Comparison of ENCODE assay signal across 16 cellular contexts in the genomic region with DNA sequence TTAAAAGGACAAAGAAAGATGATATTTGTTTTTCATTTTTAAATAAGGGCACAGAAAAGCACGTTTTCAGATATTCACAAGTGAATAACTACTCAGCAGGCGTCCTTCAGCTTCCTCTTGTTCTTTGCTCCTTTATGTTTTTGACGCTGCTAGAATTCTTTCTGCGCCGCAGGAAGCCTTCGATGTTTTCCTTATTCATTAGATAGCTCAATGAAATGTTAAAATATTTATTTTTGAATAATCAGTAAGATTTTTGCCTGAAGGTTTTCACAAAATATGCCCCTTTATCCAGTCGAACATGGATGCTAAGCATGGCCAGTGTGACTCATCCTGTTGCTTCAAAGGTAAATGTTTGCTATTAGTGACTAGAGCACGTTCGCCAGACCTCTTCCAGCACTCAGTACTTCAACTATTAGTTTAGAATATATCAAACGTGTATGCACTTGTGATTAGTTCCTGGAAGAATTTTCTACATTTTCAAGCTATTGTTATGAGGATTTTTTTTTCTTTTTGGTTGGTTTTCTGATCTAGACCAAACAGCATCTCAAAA. TPM values are rescaled to one million over a fixed set of nuclear protein-coding genes. Genes with fewer than 3 reads are reported as not detected.
A peak's percentile ranks its signal among the peaks of the same experiment; 100 is the strongest.
DNase-seq lines count a peak whose midpoint lies in the region; FAIRE-seq and TF ChIP-seq lines count a peak whose summit lies in the region.
"Had no signal": no experiment of that assay in that cellular context is flagged by ENCODE, and none has a peak within 500 bp of the region (broad histone marks: within the 10 kb centered on the region; RNA-seq: fewer than 3 reads in every experiment).

No MANE protein-coding gene starts in this region.

- TF ChIP-seq RAD21 in H1 (IDR thresholded peaks at IDR 0.05 in 1 of 2, conservative IDR thresholded peaks at IDR 0.05 in 1 of 2; ENCODE audit: low read depth in 2 of 2, low read length in 2 of 2) = no peak

- H3K79me1 ChIP-seq in H1 (ENCODE audit: low read depth, low read length) = no peaks in the 10 kb centered on the region

- H2BK12ac ChIP-seq in H1 (ENCODE audit: low read depth, low read length) = no peak overlapping the region

- H3K79me2 ChIP-seq in H1 (ENCODE audit: control insufficient read depth in 1 of 2, insufficient read depth in 2 of 2, low read length in 2 of 2) = no peaks in the 10 kb centered on the region

- H2BK20ac ChIP-seq in H1 (ENCODE audit: low read length) = no peak overlapping the region

- H2BK5ac ChIP-seq in H1 (ENCODE audit: low read depth, low read length) = no peak overlapping the region

- no peak for TF ChIP-seq POLR2A in breast epithelium (IDR thresholded peaks at IDR 0.05)
- TF ChIP-seq POLR2A in H1 (IDR thresholded peaks at IDR 0.05; ENCODE audit: control extremely low read depth in 1 of 2, low read depth in 2 of 2, low read length in 2 of 2) = no peak
- no peak for TF ChIP-seq POLR2A in vagina (IDR thresholded peaks at IDR 0.05)

- no peak overlapping the region for H3K14ac ChIP-seq in H1 (ENCODE audit: insufficient read length)

- no peak overlapping the region for H3K18ac ChIP-seq in H1 (ENCODE audit: extremely low read depth, low read length)

- WGBS in H1 (ENCODE audit: extremely low coverage in 1 of 2, insufficient coverage in 1 of 2, insufficient read length in 1 of 2, insufficient replicate concordance in 2 of 2, low coverage in 1 of 2, low lambda C conversion rate in 2 of 2, missing lambda C conversion rate in 1 of 2), 2 experiments = 3% methylated on average over 10 of the region's 10 CpGs; no CpG with 5 or more reads in 1 of the 2 experiments

- H3K27ac ChIP-seq in breast epithelium (no peak overlapping the region), H1 (ENCODE audit: low read depth, low read length) (no peak overlapping the region), vagina (peak overlapping the region; percentile 56)
- H3K27ac ChIP-seq: SJSA1, suprapubic skin had no signal

- H2BK120ac ChIP-seq in H1 (replicated peaks; ENCODE audit: low read depth, low read length) = no peak overlapping the region

- BruUV-seq in MCF 10A (replicated peaks; lab: Mats Ljungman, UMichigan) = no TSS peak

- H4K20me1 ChIP-seq in H1 (replicated peaks in 1 of 2; ENCODE audit: control insufficient read depth in 1 of 2, insufficient read depth in 2 of 2, low read length in 2 of 2) = no peaks in the 10 kb centered on the region

- H2AK5ac ChIP-seq in H1 (ENCODE audit: low read depth, low read length) = no peak overlapping the region

- H3K4me3 Mint-ChIP-seq in MCF 10A (ENCODE audit: unreplicated experiment) = no peak overlapping the region
- H3K4me3 Mint-ChIP-seq in mesothelial cell of epicardium = peak overlapping the region; percentile 87
- no peak overlapping the region for H3K4me3 Mint-ChIP-seq in activated naive CD4-positive, alpha-beta T cell treated with anti-CD3 and anti-CD28 coated beads for 36 hours
- H3K4me3 Mint-ChIP-seq: CD8-positive, alpha-beta memory T cell had no signal

- no peak overlapping the region for H3K4ac ChIP-seq in H1 (replicated peaks; ENCODE audit: insufficient read length, low read depth, low read length)

- no peaks in the 10 kb centered on the region for H3K36me3 ChIP-seq in breast epithelium
- H3K36me3 ChIP-seq in H1 (ENCODE audit: control insufficient read depth in 2 of 4, insufficient read depth in 4 of 4, low read length in 3 of 4) = no peaks in the 10 kb centered on the region
- no peaks in the 10 kb centered on the region for H3K36me3 ChIP-seq in vagina
- H3K36me3 ChIP-seq: MG63, SJSA1, suprapubic skin had no signal

- no peak overlapping the region for H4K91ac ChIP-seq in H1 (replicated peaks; ENCODE audit: insufficient read length, low read length)

- H3K9me3 Mint-ChIP-seq in MCF 10A (ENCODE audit: unreplicated experiment) (no peaks in the 10 kb centered on the region), mesothelial cell of epicardium (no peaks in the 10 kb centered on the region)
- no peaks in the 10 kb centered on the region for H3K9me3 Mint-ChIP-seq in activated naive CD4-positive, alpha-beta T cell treated with anti-CD3 and anti-CD28 coated beads for 36 hours

- H3K23me2 ChIP-seq in H1 (ENCODE audit: low read depth, low read length) = peaks cover 19% of the 10 kb centered on the region

- CTCF ChIA-PET in MCF 10A (lab: Yijun Ruan, JAX) (interaction anchor here (0.5 to 1.2 kb wide), 15 partner anchors 11 to 1558 kb away, joined by 3 to 5 read pairs (median 4); no protein-coding TSS in a partner anchor), H1 (lab: Charles Lee; ENCODE audit: partially characterized antibody) (interaction anchor here (0.6 to 8.2 kb wide), 13 partner anchors 9 to 787 kb away, joined by 3 to 78 read pairs (median 5); no protein-coding TSS in a partner anchor)
- CTCF ChIA-PET in activated naive CD4-positive, alpha-beta T cell treated with anti-CD3 and anti-CD28 coated beads for 36 hours (lab: Charles Lee) = interaction anchor here (0.6 to 0.8 kb wide), 3 partner anchors 12 to 1416 kb away, joined by 3 to 6 read pairs (median 3); no protein-coding TSS in a partner anchor

- H3K4me3 ChIP-seq in breast epithelium = no peak overlapping the region
- peak overlapping the region in 3 of 4 experiments; percentile 58 to 63 (median 58); a peak in 3 of 8 replicates for H3K4me3 ChIP-seq in H1 (ENCODE audit: extremely low read depth in 1 of 4, insufficient read depth in 2 of 4, low read depth in 3 of 4, low read length in 4 of 4)
- peak overlapping the region; percentile 46 to 47 for H3K4me3 ChIP-seq in vagina
- H3K4me3 ChIP-seq: MG63, mucosa of descending colon, SJSA1 had no signal

- H3K9me3 ChIP-seq in breast epithelium (no peaks in the 10 kb centered on the region), H1 (ENCODE audit: insufficient read depth in 2 of 2, low read depth in 1 of 2, low read length in 1 of 2) (no peaks in the 10 kb centered on the region), vagina (no peaks in the 10 kb centered on the region)
- H3K9me3 ChIP-seq: MG63, mucosa of descending colon, SJSA1, suprapubic skin had no signal

- H3K27me3 Mint-ChIP-seq in MCF 10A (ENCODE audit: insufficient read depth, unreplicated experiment) = peaks cover 11% of the 10 kb centered on the region
- H3K27me3 Mint-ChIP-seq in mesothelial cell of epicardium (ENCODE audit: low read depth) = peaks cover 2% of the 10 kb centered on the region
- H3K27me3 Mint-ChIP-seq in activated naive CD4-positive, alpha-beta T cell treated with anti-CD3 and anti-CD28 coated beads for 36 hours (ENCODE audit: low read depth) = peaks cover 54% of the 10 kb centered on the region

- H3K4me2 ChIP-seq in H1 (ENCODE audit: insufficient read depth in 1 of 2, low read depth in 2 of 2, low read length in 2 of 2) = peak overlapping the region; percentile 82 to 93; a peak in 3 of 4 replicates

- intact Hi-C loops in MCF 10A (cut with micrococcal nuclease) = loop anchor here (5.0 kb wide), 3 partner anchors 705 to 1035 kb away; no protein-coding TSS in a partner anchor
- intact Hi-C loops in breast epithelium (cut with DNase I; ENCODE audit: low total_unique reads) = no loop called here
- intact Hi-C loops in vagina (cut with DNase I) = loop anchor here (10.0 kb wide), 1 partner anchor 888 kb away; no protein-coding TSS in a partner anchor
- intact Hi-C loops in activated naive CD4-positive, alpha-beta T cell treated with anti-CD3 and anti-CD28 coated beads for 36 hours (cut with micrococcal nuclease) = loop anchor here (5.0 kb wide), 1 partner anchor 1050 kb away; no protein-coding TSS in a partner anchor

- H2AFZ ChIP-seq in H1 (ENCODE audit: low read length) = no peak overlapping the region

- POLR2A ChIA-PET in MCF 10A (lab: Yijun Ruan, JAX) = interaction anchor here (0.7 kb wide), 1 partner anchor 1060 kb away, joined by 4 read pairs; no protein-coding TSS in a partner anchor
- POLR2A ChIA-PET in H1 (lab: Charles Lee; ENCODE audit: partially characterized antibody) = interaction anchor here (0.7 to 1.6 kb wide), 2 partner anchors 12 to 148 kb away, joined by 3 to 6 read pairs; no protein-coding TSS in a partner anchor

- H3K36me3 Mint-ChIP-seq in MCF 10A (ENCODE audit: insufficient read depth, unreplicated experiment) (no peaks in the 10 kb centered on the region), mesothelial cell of epicardium (no peaks in the 10 kb centered on the region)
- no peaks in the 10 kb centered on the region for H3K36me3 Mint-ChIP-seq in activated naive CD4-positive, alpha-beta T cell treated with anti-CD3 and anti-CD28 coated beads for 36 hours (ENCODE audit: low read depth)
- H3K36me3 Mint-ChIP-seq: CD8-positive, alpha-beta memory T cell had no signal

- no peak overlapping the region for H4K5ac ChIP-seq in H1 (ENCODE audit: insufficient read length, low read depth, low read length)

- H3K4me1 Mint-ChIP-seq in MCF 10A (ENCODE audit: insufficient read depth, unreplicated experiment) (no peaks in the 10 kb centered on the region), mesothelial cell of epicardium (peaks cover 84% of the 10 kb centered on the region)
- no peaks in the 10 kb centered on the region for H3K4me1 Mint-ChIP-seq in activated naive CD4-positive, alpha-beta T cell treated with anti-CD3 and anti-CD28 coated beads for 36 hours (ENCODE audit: low read depth)

- H3K27me3 ChIP-seq in breast epithelium = peaks cover 3 to 24% of the 10 kb centered on the region in 2 donors
- H3K27me3 ChIP-seq in H1 (replicated peaks in 1 of 4; ENCODE audit: control insufficient read depth in 3 of 4, extremely low read depth in 1 of 4, insufficient read depth in 3 of 4, low read length in 3 of 4) = peaks cover 44 to 82% (median 69%) of the 10 kb centered on the region in 4 experiments
- H3K27me3 ChIP-seq in vagina = no peaks in the 10 kb centered on the region
- H3K27me3 ChIP-seq: MG63 had no signal

- no peak overlapping the region for H4K8ac ChIP-seq in H1 (ENCODE audit: extremely low read depth, insufficient read depth, low read length)

- H3K9ac ChIP-seq in H1 (replicated peaks in 1 of 4; ENCODE audit: extremely low read depth in 1 of 4, low read depth in 3 of 4, low read length in 3 of 4) = no peak overlapping the region

- no peak overlapping the region for H3K23ac ChIP-seq in H1 (ENCODE audit: insufficient read length)

- H3K27ac Mint-ChIP-seq in MCF 10A (ENCODE audit: low read depth, unreplicated experiment) (no peak overlapping the region), mesothelial cell of epicardium (peak overlapping the region; percentile 99)
- H3K27ac Mint-ChIP-seq in activated naive CD4-positive, alpha-beta T cell treated with anti-CD3 and anti-CD28 coated beads for 36 hours = no peak overlapping the region
- H3K27ac Mint-ChIP-seq: CD8-positive, alpha-beta memory T cell had no signal

- TF ChIP-seq CTCF in MCF 10A (IDR thresholded peaks at IDR 0.05; ENCODE audit: unreplicated experiment) (no peak), breast epithelium (IDR thresholded peaks at IDR 0.05) (no peak), H1 (IDR thresholded peaks at IDR 0.05; ENCODE audit: control extremely low read depth in 1 of 3, insufficient read depth in 1 of 3, low read depth in 1 of 3, low read length in 3 of 3) (no peak), mesothelial cell of epicardium (IDR thresholded peaks at IDR 0.05; ENCODE audit: unreplicated experiment) (no peak), vagina (IDR thresholded peaks at IDR 0.05) (no peak)

- TF ChIP-seq EP300 in H1 (IDR thresholded peaks at IDR 0.05; ENCODE audit: borderline replicate concordance in 1 of 2, low read depth in 2 of 2, low read length in 2 of 2) = no peak

- H3K56ac ChIP-seq in H1 (replicated peaks; ENCODE audit: insufficient read length, low read depth, low read length) = no peak overlapping the region

- H2BK15ac ChIP-seq in H1 (ENCODE audit: low read length) = no peak overlapping the region

- DNase-seq in MCF 10A (ENCODE audit: unreplicated experiment) (peak; percentile 18), breast epithelium (ENCODE audit: low spot score in 2 of 2) (no peak), H1 (ENCODE audit: low read depth in 1 of 2, low spot score in 2 of 2) (no peak), mesothelial cell of epicardium (ENCODE audit: low spot score in 2 of 2, unreplicated experiment in 2 of 2) (no peak), vagina (ENCODE audit: extremely low spot score in 2 of 2) (no peak)
- no peak for DNase-seq in effector CD8-positive, alpha-beta T cell (lab: John Stamatoyannopoulos, UW)
- DNase-seq in activated naive CD4-positive, alpha-beta T cell treated with anti-CD3 and anti-CD28 coated beads for 36 hours = no peak
- no peak for DNase-seq in activated CD8-positive, alpha-beta memory T cell treated with anti-CD3 and anti-CD28 coated beads, Interleukin-2, amount 50 U/mL, for 48 hours
- DNase-seq: activated CD4-positive, alpha-beta T cell treated with anti-CD3 and anti-CD28 coated beads, Interleukin-2, amount 50 U/mL, for 4 hours; CD8-positive, alpha-beta memory T cell; MG63; mucosa of descending colon; NCI-H2081 treated with DMSO at 0.1 percent for 48 hours had no signal

- peak; percentile 39 for FAIRE-seq in H1 (lab: Jason Lieb, UNC)
- FAIRE-seq: endothelial cell of umbilical vein had no signal

- H3K4me1 ChIP-seq in breast epithelium = no peaks in the 10 kb centered on the region
- H3K4me1 ChIP-seq in H1 (replicated peaks in 1 of 4; ENCODE audit: control insufficient read depth in 3 of 4, insufficient read depth in 4 of 4, low read length in 3 of 4) = peaks cover 7 to 14% (median 9%) of the 10 kb centered on the region in 4 experiments
- peaks cover 14% of the 10 kb centered on the region for H3K4me1 ChIP-seq in vagina

RNA-seq across cellular contexts. Expression of a gene that starts 7.6 kb away (rescaled TPM):
- total RNA-seq in MCF 10A (2022) = 4.1 and 4.4 TPM in 2 replicates
- 10 to 100 TPM; 23.0 to 37.9 (median 37.0) TPM for total RNA-seq in breast epithelium
- 0.63 and 1.2 TPM in 2 replicates for total RNA-seq in H1 (2021; fragmentation: NEBNext Ultra II Directional; extraction: Animal tissue kit (Norgen Biotek cat#: 25700))
- polyA plus RNA-seq in H1 (2011; rRNA removed) = 0.17 and 0.30 TPM in 2 replicates
- 0.14 TPM for polyA plus RNA-seq in H1 (2011; cell fraction: cytosol; rRNA removed)
- 0.54 TPM for polyA plus RNA-seq in H1 (2011; cell fraction: nucleus; rRNA removed)
- polyA plus RNA-seq in H1 (2012, experiment 1 of 2) = 0.17 to 0.47 TPM (median 0.33 TPM) in 4 replicates
- not detected for polyA plus RNA-seq in H1 (2012, experiment 2 of 2)
- polyA plus RNA-seq in H1 (2013, experiment 1 of 2) = 0.16 TPM
- polyA plus RNA-seq in H1 (2013, experiment 2 of 2) = 0.09 TPM
- 0.24 and 1.2 TPM in 2 replicates for polyA minus RNA-seq in H1 (2011; rRNA and poly(A)+ RNA removed)
- polyA minus RNA-seq in H1 (2011; cell fraction: cytosol; rRNA and poly(A)+ RNA removed) = not detected
- 1.5 TPM for polyA minus RNA-seq in H1 (2011; cell fraction: nucleus; rRNA and poly(A)+ RNA removed)
- 305 to 324 TPM (median 317 TPM) in 3 replicates for total RNA-seq in mesothelial cell of epicardium
- 80.5 TPM for total RNA-seq in vagina
- not detected for total RNA-seq in activated naive CD4-positive, alpha-beta T cell treated with anti-CD3 and anti-CD28 coated beads for 36 hours
- total RNA-seq: CD8-positive, alpha-beta memory T cell had no signal
- polyA plus RNA-seq: CD8-positive, alpha-beta memory T cell had no signal

Comparison
In these comparisons a context has a peak if more than half of its experiments do, and no peak if none do; other contexts are left out.
1. H3K4me3 ChIP-seq: peak in H1 (3 of 4) and vagina (2 of 2); none in breast epithelium (0 of 3).